ENCODE assay signal across 23 cellular contexts in the genomic region with DNA sequence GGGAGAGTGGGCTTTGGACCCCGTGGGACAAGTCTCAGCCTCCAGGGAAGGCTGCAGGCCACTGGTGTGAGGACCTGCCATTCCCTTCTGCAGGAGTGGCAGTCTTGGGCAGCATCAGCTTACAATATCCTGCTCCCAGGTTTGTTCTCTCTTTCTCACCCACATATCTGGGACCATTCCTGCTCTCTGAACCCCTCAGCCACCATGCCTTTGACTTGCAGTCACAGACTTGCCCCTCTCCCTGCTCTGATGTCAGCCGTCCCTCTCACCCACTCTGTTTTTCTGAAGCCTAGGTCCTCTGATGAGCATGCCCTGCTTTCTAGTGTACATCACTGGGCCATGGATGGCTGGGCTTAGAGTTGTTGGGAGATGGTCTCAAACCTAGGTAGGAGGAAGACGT.
DNase-seq lines count a peak whose midpoint lies in the region; ATAC-seq and TF ChIP-seq lines count a peak whose summit lies in the region.
"Had no signal": no experiment of that assay in that cellular context is flagged by ENCODE, and none has a peak within 500 bp of the region (broad histone marks: within the 10 kb centered on the region; RNA-seq: fewer than 3 reads in every experiment).

No MANE protein-coding gene starts in this region.

- H2BK12ac ChIP-seq in neuronal stem cell (ENCODE audit: low read length) = no peak overlapping the region

- H3K27ac ChIP-seq in coronary artery = no peak overlapping the region
- no peak overlapping the region for H3K27ac ChIP-seq in esophagus muscularis mucosa (replicated peaks in 1 of 4)
- no peak overlapping the region for H3K27ac ChIP-seq in neuronal stem cell (replicated peaks; ENCODE audit: low read length)
- H3K27ac ChIP-seq: 22Rv1, A549, BLaER1 had no signal

- H3K4me1 ChIP-seq in esophagus muscularis mucosa (no peaks in the 10 kb centered on the region), neuronal stem cell (ENCODE audit: control insufficient read depth in 2 of 2, insufficient read depth in 1 of 2, low read depth in 1 of 2, low read length in 2 of 2) (no peaks in the 10 kb centered on the region)
- H3K4me1 ChIP-seq: A549, BE2C had no signal

- no peak overlapping the region for H4K91ac ChIP-seq in neuronal stem cell (ENCODE audit: low read depth, low read length, poor library complexity)

- TF ChIP-seq EP300 in esophagus muscularis mucosa (IDR thresholded peaks at IDR 0.05) = no peak

- H2AFZ ChIP-seq in neuronal stem cell (ENCODE audit: low read length) = no peak overlapping the region

- H4K8ac ChIP-seq in neuronal stem cell (ENCODE audit: low read depth, low read length) = no peak overlapping the region

- H3K9me3 ChIP-seq in esophagus muscularis mucosa (peaks cover 0 to 8% (median 0%) of the 10 kb centered on the region in 4 donors), neuronal stem cell (replicated peaks in 1 of 2; ENCODE audit: control insufficient read depth in 2 of 2, insufficient read depth in 1 of 2, low read depth in 1 of 2, low read length in 2 of 2) (peaks cover 0 to 4% of the 10 kb centered on the region in 2 donors)
- H3K9me3 ChIP-seq: A549, BE2C, BLaER1 had no signal

- no peak for TF ChIP-seq POLR2A in esophagus muscularis mucosa (IDR thresholded peaks at IDR 0.05; ENCODE audit: low read depth)

- no peak overlapping the region for H3K14ac ChIP-seq in neuronal stem cell (ENCODE audit: low read length)

- no peaks in the 10 kb centered on the region for H3K27me3 ChIP-seq in esophagus muscularis mucosa
- peaks cover 0 to 1% (median 0%) of the 10 kb centered on the region in 3 experiments for H3K27me3 ChIP-seq in neuronal stem cell (ENCODE audit: control insufficient read depth in 3 of 3, insufficient read depth in 3 of 3, low read depth in 1 of 3, low read length in 3 of 3)
- H3K27me3 ChIP-seq: BE2C, BLaER1 had no signal

- TF ChIP-seq CTCF in coronary artery (IDR thresholded peaks at IDR 0.05) (no peak), esophagus muscularis mucosa (IDR thresholded peaks at IDR 0.05) (no peak)

- H3K36me3 ChIP-seq in esophagus muscularis mucosa (no peaks in the 10 kb centered on the region), neuronal stem cell (replicated peaks in 1 of 2; ENCODE audit: control insufficient read depth in 2 of 2, insufficient read depth in 2 of 2, low read length in 2 of 2) (no peaks in the 10 kb centered on the region)
- H3K36me3 ChIP-seq: BE2C, BLaER1 had no signal

- no peak overlapping the region for H2BK5ac ChIP-seq in neuronal stem cell (ENCODE audit: low read length)

- no peak overlapping the region for H3K18ac ChIP-seq in neuronal stem cell (ENCODE audit: low read length)

- no peak for ATAC-seq in HG03095 (IDR thresholded peaks at IDR 0.05; ENCODE audit: unreplicated experiment)
- ATAC-seq in esophagus mucosa = no peak
- ATAC-seq: A549, GM12878 had no signal

- no peak overlapping the region for H3K9ac ChIP-seq in neuronal stem cell (ENCODE audit: low read depth, low read length, poor library complexity)
- H3K9ac ChIP-seq: BLaER1 had no signal

- H2BK120ac ChIP-seq in neuronal stem cell (ENCODE audit: low read depth, low read length) = no peak overlapping the region

- H2BK15ac ChIP-seq in neuronal stem cell (ENCODE audit: low read length) = no peak overlapping the region

- no peak overlapping the region for H3K4me2 ChIP-seq in neuronal stem cell (ENCODE audit: insufficient read depth, low read length, poor library complexity, severe bottlenecking)
- H3K4me2 ChIP-seq: A549, BLaER1 had no signal

- H2AK5ac ChIP-seq in neuronal stem cell (ENCODE audit: low read depth, low read length) = peak overlapping the region; percentile 44

- no peak overlapping the region for H3K23ac ChIP-seq in neuronal stem cell (ENCODE audit: low read depth, low read length, poor library complexity)

- H3K4me3 ChIP-seq in coronary artery (no peak overlapping the region), esophagus muscularis mucosa (no peak overlapping the region), neuronal stem cell (ENCODE audit: low read length in 2 of 2) (no peak overlapping the region)
- H3K4me3 ChIP-seq: A549, BLaER1, GM12878 had no signal

- intact Hi-C loops in esophagus muscularis mucosa (cut with DNase I) = no loop called here

- H3K4ac ChIP-seq in neuronal stem cell (ENCODE audit: low read length) = no peak overlapping the region

- 55% methylated on average over 3 of the region's 3 CpGs for WGBS in esophagus muscularis mucosa
- WGBS in neuronal stem cell (ENCODE audit: extremely low coverage in 2 of 2, insufficient read length in 2 of 2, insufficient replicate concordance in 1 of 2), 2 donors = no CpG with 5 or more reads among the region's 3 CpGs

- no peaks in the 10 kb centered on the region for H3K79me1 ChIP-seq in neuronal stem cell (ENCODE audit: low read depth, low read length)

- DNase-seq in coronary artery (ENCODE audit: low spot score) (peak; percentile 55), esophagus muscularis mucosa (ENCODE audit: extremely low spot score) (peak; percentile 87), neuronal stem cell (ENCODE audit: low spot score) (no peak), SW480 (ENCODE audit: low spot score) (no peak)
- DNase-seq: BE2C; C1 segment of cervical spinal cord; CD4-positive, alpha-beta memory T cell; CD4-positive, CD25-positive, alpha-beta regulatory T cell; CD8-positive, alpha-beta memory T cell; COR-L47; DMS 273 treated with DMSO at 0.1 percent for 48 hours; DMS153; DMS53; DMS79; DND-41; EL; GDM1 had no signal

Comparison
In these comparisons a context has a peak if more than half of its experiments do, and no peak if none do; other contexts are left out.
1. DNase-seq: peak in coronary artery (single experiment) and esophagus muscularis mucosa (single experiment); none in neuronal stem cell (single experiment) and SW480 (single experiment).